In genomic region chr9:123000371-123001068, GRCh38 we compare ENCODE assay signal across 35 cellular contexts. TPM values are rescaled to one million over a fixed set of nuclear protein-coding genes. Genes with fewer than 3 reads are reported as not detected.
DNase-seq lines count a peak whose midpoint lies in the region; ATAC-seq, FAIRE-seq and TF ChIP-seq lines count a peak whose summit lies in the region.
"Had no signal": no experiment of that assay in that cellular context is flagged by ENCODE, and none has a peak within 500 bp of the region (broad histone marks: within the 10 kb centered on the region; RNA-seq: fewer than 3 reads in every experiment).

No MANE protein-coding gene starts in this region.

- no peak overlapping the region for H2BK5ac ChIP-seq in trophoblast cell (ENCODE audit: low read depth, low read length, poor library complexity)

- H4K12ac ChIP-seq in trophoblast cell (ENCODE audit: low read depth, low read length), result no peak overlapping the region

- H3K9me2 ChIP-seq in GM23248 (ENCODE audit: insufficient read depth) (no peaks in the 10 kb centered on the region), Karpas-422 (replicated peaks; ENCODE audit: insufficient read depth, low read length) (no peaks in the 10 kb centered on the region)

- ATAC-seq in GM12878, result no peak
- ATAC-seq: body of pancreas, heart right ventricle, pancreas had no signal

- WGBS in GM23248 (ENCODE audit: low coverage in 1 of 2, low lambda C conversion rate in 2 of 2, missing lambda C conversion rate in 2 of 2), 2 experiments, result 92 to 93% methylated on average over 1 of the region's 1 CpG
- 100% methylated on average over 1 of the region's 1 CpG for WGBS in GM12878 (ENCODE audit: insufficient coverage, insufficient replicate concordance, low lambda C conversion rate, missing lambda C conversion rate)
- WGBS in trophoblast cell (ENCODE audit: extremely low coverage, insufficient coverage, insufficient read length), result no CpG with 5 or more reads among the region's 1 CpG
- WGBS in esophagus muscularis mucosa, result 97% methylated on average over 1 of the region's 1 CpG

- H3K4me2 ChIP-seq in GM23248 (ENCODE audit: unreplicated experiment), result no peak overlapping the region
- H3K4me2 ChIP-seq in Karpas-422 (ENCODE audit: low read depth, low read length, poor library complexity, severe bottlenecking), result no peak overlapping the region
- H3K4me2 ChIP-seq in GM12878 (ENCODE audit: control insufficient read depth, insufficient read depth), result no peak overlapping the region
- H3K4me2 ChIP-seq in trophoblast cell (ENCODE audit: low read length), result no peak overlapping the region

- in situ Hi-C loops in GM23248 (cut with MboI), result no loop called here
- in situ Hi-C loops in GM12878 (cut with MboI), result no loop called here

- no peak overlapping the region for H2BK120ac ChIP-seq in trophoblast cell (ENCODE audit: insufficient read depth, low read length, poor library complexity)

- RAD21 ChIA-PET in GM12878 (lab: Charles Lee; ENCODE audit: unreplicated experiment), result interaction anchor here (1.0 kb wide), 1 partner anchor 9 kb away, joined by 3 read pairs; no protein-coding TSS in a partner anchor

- H3K9me3 ChIP-seq in GM23248 (ENCODE audit: low read depth), result no peaks in the 10 kb centered on the region
- H3K9me3 ChIP-seq in Karpas-422 (ENCODE audit: low read length), result no peaks in the 10 kb centered on the region
- H3K9me3 ChIP-seq in GM12878 (replicated peaks; ENCODE audit: control insufficient read depth, insufficient read depth, low read length), result no peaks in the 10 kb centered on the region
- no peaks in the 10 kb centered on the region for H3K9me3 ChIP-seq in trophoblast cell (ENCODE audit: insufficient read depth, low read depth, low read length)
- H3K9me3 ChIP-seq in esophagus muscularis mucosa, result no peaks in the 10 kb centered on the region
- H3K9me3 ChIP-seq: BE2C, body of pancreas, heart right ventricle, pancreas, stomach, tibial artery had no signal

- TF ChIP-seq POLR2A in GM12878 (IDR thresholded peaks at IDR 0.05; ENCODE audit: low read depth, low read length) (no peak), esophagus muscularis mucosa (IDR thresholded peaks at IDR 0.05; ENCODE audit: low read depth) (no peak)

- H3K9ac ChIP-seq in GM23248, result no peak overlapping the region
- no peak overlapping the region for H3K9ac ChIP-seq in Karpas-422 (ENCODE audit: low read length)
- H3K9ac ChIP-seq in GM12878 (ENCODE audit: control insufficient read depth, insufficient read depth, low read length), result no peak overlapping the region
- H3K9ac ChIP-seq in trophoblast cell (ENCODE audit: low read length), result no peak overlapping the region

- H3K4me1 ChIP-seq in GM23248 (ENCODE audit: insufficient read depth) (peaks cover 8% of the 10 kb centered on the region; the same call in 1 of the 2 replicates), Karpas-422 (ENCODE audit: low read length) (no peaks in the 10 kb centered on the region), GM12878 (ENCODE audit: control insufficient read depth, insufficient read depth, low read length) (no peaks in the 10 kb centered on the region), trophoblast cell (ENCODE audit: control insufficient read depth in 1 of 2, insufficient read depth in 2 of 2, low read length in 2 of 2) (no peaks in the 10 kb centered on the region), esophagus muscularis mucosa (peaks cover 6 to 32% (median 28%) of the 10 kb centered on the region in 4 donors)

- intact Hi-C loops in GM12878 (cut with micrococcal nuclease; ENCODE audit: unreplicated experiment), result no loop called here
- intact Hi-C loops in esophagus muscularis mucosa (cut with DNase I), result loop anchor here (10.0 kb wide), 1 partner anchor 344 kb away; no protein-coding TSS in a partner anchor

- peak; percentile 17 for DNase-seq in GM23248
- DNase-seq in Karpas-422, result no peak
- no peak for DNase-seq in GM12878 (ENCODE audit: low read depth, low spot score)
- peak; percentile 8 to 60 for DNase-seq in lung microvascular endothelial cell (ENCODE audit: low read depth in 2 of 2)
- no peak for DNase-seq in NCI-H82 treated with DMSO at 0.1 percent for 48 hours (lab: John Stamatoyannopoulos, UW; ENCODE audit: unreplicated experiment)
- DNase-seq in trophoblast cell, result no peak
- no peak for DNase-seq in activated effector memory CD4-positive, alpha-beta T cell treated with anti-CD3 and anti-CD28 coated beads, Interleukin-2, amount 50 U/mL, for 16 hours
- DNase-seq in esophagus muscularis mucosa (ENCODE audit: extremely low spot score), result no peak
- DNase-seq: ACHN; activated CD4-positive, alpha-beta T cell treated with anti-CD3 and anti-CD28 coated beads, Interleukin-2, amount 10 ng/mL, durations not matched to agents 24 days and 14 days; activated naive CD4-positive, alpha-beta T cell; activated T-cell treated with anti-CD3 and anti-CD28 coated beads, Interleukin-2, amount 50 U/mL, for 24 hours; BE2C; body of pancreas; cerebellar nuclear complex; DMS53; foreskin fibroblast; GF-D8; HCEC 1CT; heart right ventricle; NCI-H1048; NCI-H187; NCI-H524 treated with DMSO at 0.1 percent for 48 hours; nephron progenitor cell; pancreas; retina; stimulated activated CD4-positive, alpha-beta T cell treated with anti-CD3 and anti-CD28 coated beads, Interleukin-1b, Interleukin-23, amount 100 ng/mL, for 48 hours; stimulated activated CD8-positive, alpha-beta memory T cell treated with anti-CD3 and anti-CD28 coated beads, Interleukin-4, amount 100 ng/mL, for 48 hours; stomach; T-helper 1 cell; tibial artery had no signal

- H4K20me1 ChIP-seq in GM23248 (ENCODE audit: insufficient read depth) (no peaks in the 10 kb centered on the region), Karpas-422 (ENCODE audit: insufficient read depth, low read depth, low read length) (no peaks in the 10 kb centered on the region), GM12878 (ENCODE audit: control insufficient read depth, insufficient read depth) (no peaks in the 10 kb centered on the region)

- BruUV-seq in GM12878 (replicated peaks; lab: Mats Ljungman, UMichigan), result no TSS peak

- H3K79me2 ChIP-seq in GM23248 (ENCODE audit: insufficient read depth), result no peaks in the 10 kb centered on the region
- peaks cover 36% of the 10 kb centered on the region for H3K79me2 ChIP-seq in Karpas-422 (ENCODE audit: low read length)
- H3K79me2 ChIP-seq in GM12878 (ENCODE audit: control insufficient read depth, insufficient read depth, low read length), result no peaks in the 10 kb centered on the region
- H3K79me2 ChIP-seq in trophoblast cell (ENCODE audit: control insufficient read depth, insufficient read depth, low read length, poor library complexity), result no peaks in the 10 kb centered on the region

- H3K4ac ChIP-seq in trophoblast cell (ENCODE audit: low read depth, low read length), result no peak overlapping the region

- SMC1A ChIA-PET in GM12878 (lab: Charles Lee; ENCODE audit: uncharacterized antibody, unreplicated experiment), result interaction anchor here (0.6 to 1.0 kb wide), 3 partner anchors 103 to 1455 kb away, joined by 3 to 4 read pairs (median 4); no protein-coding TSS in a partner anchor

- H3K27ac ChIP-seq in GM23248 (no peak overlapping the region), Karpas-422 (ENCODE audit: low read length) (peak overlapping the region; percentile 20; the same call in 1 of the 2 replicates), GM12878 (ENCODE audit: control insufficient read depth, insufficient read depth) (no peak overlapping the region), trophoblast cell (ENCODE audit: low read depth, low read length) (no peak overlapping the region), esophagus muscularis mucosa (replicated peaks in 1 of 4) (no peak overlapping the region)
- H3K27ac ChIP-seq: body of pancreas, heart right ventricle, pancreas, skin epidermis, stomach had no signal

- no peaks in the 10 kb centered on the region for H3K79me1 ChIP-seq in trophoblast cell (ENCODE audit: low read length)

- H3K36me3 ChIP-seq in GM23248 (ENCODE audit: low read depth) (peaks cover 9% of the 10 kb centered on the region), Karpas-422 (ENCODE audit: insufficient read depth, low read length) (peaks cover 68% of the 10 kb centered on the region), GM12878 (ENCODE audit: control insufficient read depth in 2 of 2, insufficient read depth in 2 of 2, low read length in 1 of 2) (peaks cover 0 to 15% of the 10 kb centered on the region in 2 experiments; a peak in 3 of 4 replicates), trophoblast cell (ENCODE audit: control insufficient read depth in 1 of 2, insufficient read depth in 2 of 2, low read length in 2 of 2) (peaks cover 2 to 5% of the 10 kb centered on the region in 2 experiments), esophagus muscularis mucosa (peaks cover 11 to 64% (median 43%) of the 10 kb centered on the region in 4 donors)

- TF ChIP-seq RAD21 in GM12878 (IDR thresholded peaks at IDR 0.05; ENCODE audit: insufficient read depth, low read depth, low read length), result no peak

- H3F3A ChIP-seq in GM23248 (ENCODE audit: insufficient read depth), result peaks cover 5% of the 10 kb centered on the region; the same call in 1 of the 2 replicates

- no peak overlapping the region for H3K23ac ChIP-seq in trophoblast cell (ENCODE audit: low read length)

- H2AK5ac ChIP-seq in trophoblast cell (ENCODE audit: low read length), result no peak overlapping the region

- FAIRE-seq in GM12878 (lab: Jason Lieb, UNC), result peak; percentile 44
- FAIRE-seq: pancreas, RCC 7860 had no signal

- no peak overlapping the region for H4K8ac ChIP-seq in trophoblast cell (ENCODE audit: low read depth, low read length)

- H2AFZ ChIP-seq in GM23248, result no peak overlapping the region
- no peak overlapping the region for H2AFZ ChIP-seq in Karpas-422 (ENCODE audit: low read length)
- H2AFZ ChIP-seq in GM12878 (ENCODE audit: control insufficient read depth, low read depth, low read length), result no peak overlapping the region
- H2AFZ ChIP-seq in trophoblast cell (ENCODE audit: insufficient read depth, low read length, poor library complexity), result no peak overlapping the region

- no peak overlapping the region for H3K18ac ChIP-seq in trophoblast cell (ENCODE audit: low read length)

- H3K27me3 ChIP-seq in GM23248 (replicated peaks; ENCODE audit: insufficient read depth), result no peaks in the 10 kb centered on the region
- no peaks in the 10 kb centered on the region for H3K27me3 ChIP-seq in Karpas-422 (ENCODE audit: low read length)
- H3K27me3 ChIP-seq in GM12878 (replicated peaks in 1 of 2; ENCODE audit: control insufficient read depth in 2 of 2, insufficient read depth in 2 of 2, low read length in 1 of 2), result no peaks in the 10 kb centered on the region
- H3K27me3 ChIP-seq in trophoblast cell (ENCODE audit: insufficient read depth, low read length), result no peaks in the 10 kb centered on the region
- H3K27me3 ChIP-seq in esophagus muscularis mucosa, result no peaks in the 10 kb centered on the region
- H3K27me3 ChIP-seq: BE2C, body of pancreas, heart right ventricle, pancreas, stomach, tibial artery had no signal

- TF ChIP-seq EP300 in GM12878 (IDR thresholded peaks at IDR 0.05; ENCODE audit: borderline replicate concordance in 1 of 2, control insufficient read depth in 1 of 2, low read depth in 2 of 2, low read length in 2 of 2) (no peak), esophagus muscularis mucosa (IDR thresholded peaks at IDR 0.05) (no peak)

- no peak overlapping the region for H2BK12ac ChIP-seq in trophoblast cell (ENCODE audit: low read length)

- no peak overlapping the region for H4K91ac ChIP-seq in trophoblast cell (ENCODE audit: low read depth, low read length)

- POLR2A ChIA-PET in GM12878 (lab: Charles Lee), result interaction anchor here (0.6 kb wide), 1 partner anchor 65 kb away, joined by 3 read pairs; no protein-coding TSS in a partner anchor

- CTCF ChIA-PET in GM12878 (lab: Yijun Ruan, JAX), result interaction anchor here (0.9 kb wide), 1 partner anchor 349 kb away, joined by 3 read pairs; no protein-coding TSS in a partner anchor

- no peak overlapping the region for H3K14ac ChIP-seq in trophoblast cell (ENCODE audit: low read length)

- no peak overlapping the region for H3K4me3 ChIP-seq in GM23248
- no peak overlapping the region for H3K4me3 ChIP-seq in Karpas-422 (ENCODE audit: low read length)
- H3K4me3 ChIP-seq in GM12878, result no peak overlapping the region
- no peak overlapping the region for H3K4me3 ChIP-seq in trophoblast cell (ENCODE audit: low read depth, low read length)
- H3K4me3 ChIP-seq in esophagus muscularis mucosa, result no peak overlapping the region
- H3K4me3 ChIP-seq: body of pancreas, heart right ventricle, lung, pancreas, skin epidermis, stomach, tibial artery had no signal

- TF ChIP-seq CTCF in GM12878 (IDR thresholded peaks at IDR 0.05 in 2 of 3, conservative IDR thresholded peaks at IDR 0.05 in 1 of 3; ENCODE audit: control insufficient read depth in 2 of 3, extremely low read depth in 1 of 3, insufficient read depth in 1 of 3, low read depth in 3 of 3, low read length in 3 of 3) (no peak), esophagus muscularis mucosa (IDR thresholded peaks at IDR 0.05) (no peak)

RNA-seq across cellular contexts. Expression of gene GPR21, which starts 32.9 kb away (rescaled TPM):
- total RNA-seq in GM23248 (2014; rRNA removed; shearing (Covaris generic)), result 0.65 TPM in 1 of 2 replicates, not detected in the other
- polyA plus RNA-seq in GM23248 (2016; fragmentation: Nextera tagmentation; extraction: Ambion mirVana) (not detected in 2 replicates), GM12878 (2011; rRNA removed) (0.19 and 0.38 TPM in 2 replicates), GM12878 (2014; fragmentation: Illumina TruSeq; extraction: Trizol) (0.09 TPM in 1 of 2 replicates, not detected in the other), GM12878 (2014; fragmentation: Nextera tagmentation; extraction: Ambion mirVana) (not detected), GM12878 (2014; rRNA removed) (0.06 and 0.40 TPM in 2 replicates), GM12878 (2016; fragmentation: Nextera tagmentation; extraction: Ambion mirVana) (not detected)
- total RNA-seq in Karpas-422 (2014; rRNA removed; shearing (Covaris generic); ENCODE audit: low replicate concordance), result 0.54 and 16.8 TPM in 2 replicates
- total RNA-seq in GM12878 (2013; cell fraction: nucleolus; rRNA removed), result 16.4 and 27.6 TPM in 2 replicates
- total RNA-seq in GM12878 (2014; rRNA removed) (0.73 and 0.76 TPM in 2 replicates), GM12878 (2014; rRNA removed; fragmentation: Illumina TruSeq; extraction: Trizol) (1.2 and 1.9 TPM in 2 replicates), GM12878 (2021) (0.45 and 0.87 TPM in 2 replicates), lung microvascular endothelial cell (0.44 and 0.60 TPM in 2 replicates), esophagus muscularis mucosa (1 to 10 TPM in 1 of 4 donors, under 1 TPM in 2, not detected in 1; 0.33 to 1.1 (median 0.52) TPM)
- not detected for polyA plus RNA-seq in GM12878 (2011; ENCODE audit: low read depth)
- polyA plus RNA-seq in GM12878 (2011; cell fraction: cytosol; rRNA removed), result not detected in 2 replicates
- polyA plus RNA-seq in GM12878 (2011; cell fraction: nucleus; rRNA removed), result 0.90 and 1.8 TPM in 2 replicates
- polyA plus RNA-seq in GM12878 (2012), result not detected in 2 replicates
- polyA minus RNA-seq in GM12878 (2011; rRNA and poly(A)+ RNA removed), result 17.9 and 24.5 TPM in 2 replicates
- polyA minus RNA-seq in GM12878 (2011; cell fraction: cytosol; rRNA and poly(A)+ RNA removed), result 0.83 TPM in 1 of 2 replicates, not detected in the other
- 17.2 and 40.9 TPM in 2 replicates for polyA minus RNA-seq in GM12878 (2011; cell fraction: nucleus; rRNA and poly(A)+ RNA removed)
- 0.04 TPM in 2 replicates for polyA plus RNA-seq in trophoblast cell (2013)
- total RNA-seq: body of pancreas, epithelial cell of proximal tubule had no signal
- polyA plus RNA-seq: stomach had no signal

RNA-seq across cellular contexts. Expression of gene RABGAP1, which starts 59.7 kb away (rescaled TPM):
- total RNA-seq in GM23248 (2014; rRNA removed; shearing (Covaris generic)), result 16.0 and 23.9 TPM in 2 replicates
- polyA plus RNA-seq in GM23248 (2016; fragmentation: Nextera tagmentation; extraction: Ambion mirVana) (6.7 and 8.0 TPM in 2 replicates), GM12878 (2011; rRNA removed) (31.6 and 39.6 TPM in 2 replicates), GM12878 (2014; fragmentation: Illumina TruSeq; extraction: Trizol) (18.6 and 22.9 TPM in 2 replicates), GM12878 (2014; fragmentation: Nextera tagmentation; extraction: Ambion mirVana) (1 to 10 TPM; 2.6 to 2.9 TPM), GM12878 (2014; rRNA removed) (11.7 and 15.0 TPM in 2 replicates), GM12878 (2016; fragmentation: Nextera tagmentation; extraction: Ambion mirVana) (1 to 10 TPM; 9.4 to 9.5 TPM)
- total RNA-seq in Karpas-422 (2014; rRNA removed; shearing (Covaris generic); ENCODE audit: low replicate concordance), result 46.0 and 85.1 TPM in 2 replicates
- 201 and 223 TPM in 2 replicates for total RNA-seq in GM12878 (2013; cell fraction: nucleolus; rRNA removed)
- total RNA-seq in GM12878 (2014; rRNA removed) (10.1 and 12.5 TPM in 2 replicates), GM12878 (2014; rRNA removed; fragmentation: Illumina TruSeq; extraction: Trizol) (23.2 and 23.7 TPM in 2 replicates), GM12878 (2021) (24.5 and 26.6 TPM in 2 replicates), lung microvascular endothelial cell (30.3 and 35.5 TPM in 2 replicates), esophagus muscularis mucosa (100 to 1,000 TPM in 1 of 4 donors, 10 to 100 TPM in 3; 64.3 to 116 (median 79.5) TPM)
- 8.8 TPM for polyA plus RNA-seq in GM12878 (2011; ENCODE audit: low read depth)
- 15.4 and 20.5 TPM in 2 replicates for polyA plus RNA-seq in GM12878 (2011; cell fraction: cytosol; rRNA removed)
- polyA plus RNA-seq in GM12878 (2011; cell fraction: nucleus; rRNA removed), result 38.8 and 39.0 TPM in 2 replicates
- polyA plus RNA-seq in GM12878 (2012), result 10.4 and 13.0 TPM in 2 replicates
- polyA minus RNA-seq in GM12878 (2011; rRNA and poly(A)+ RNA removed), result 58.5 and 61.5 TPM in 2 replicates
- 11.0 and 15.6 TPM in 2 replicates for polyA minus RNA-seq in GM12878 (2011; cell fraction: cytosol; rRNA and poly(A)+ RNA removed)
- polyA minus RNA-seq in GM12878 (2011; cell fraction: nucleus; rRNA and poly(A)+ RNA removed), result 67.9 and 92.5 TPM in 2 replicates
- polyA plus RNA-seq in trophoblast cell (2013), result 21.3 and 22.2 TPM in 2 replicates

Comparison
In these comparisons a context has a peak if more than half of its experiments do, and no peak if none do; other contexts are left out.
1. DNase-seq: peak in GM23248 (single experiment) and lung microvascular endothelial cell (2 of 2); none in Karpas-422 (single experiment), GM12878 (single experiment), NCI-H82 treated with DMSO at 0.1 percent for 48 hours (single experiment), trophoblast cell (0 of 2), activated effector memory CD4-positive, alpha-beta T cell treated with anti-CD3 and anti-CD28 coated beads, Interleukin-2, amount 50 U/mL, for 16 hours (single experiment) and esophagus muscularis mucosa (single experiment).